ENCODE assay signal across 1 cellular context in the genomic region with DNA sequence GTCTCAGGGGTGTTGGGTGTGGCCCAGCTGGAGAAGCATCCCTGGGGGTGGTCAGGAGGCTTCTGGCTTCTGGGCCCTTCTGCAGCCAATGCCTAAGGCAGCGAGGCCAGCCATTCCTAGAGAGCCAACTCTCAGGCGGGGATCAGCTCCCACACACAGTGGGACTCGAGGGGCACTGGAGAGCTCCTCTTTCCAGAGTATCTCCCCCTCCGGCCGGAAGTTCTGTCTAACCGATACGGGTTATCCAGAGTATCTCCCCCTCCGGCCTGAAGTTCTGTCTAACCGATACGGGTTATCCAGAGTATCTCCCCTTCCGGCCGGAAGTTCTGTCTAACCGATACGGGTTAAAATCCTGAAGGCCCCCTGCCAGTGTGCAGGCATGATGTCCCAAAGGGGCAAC.
TF ChIP-seq lines count a peak whose summit lies in the region.

No MANE protein-coding gene starts in this region.

TF ChIP-seq in K562, 482 proteins besides CTCF, POLR2A, EP300 and RAD21 (continued from another document):
- TF ChIP-seq, protein P1, sequence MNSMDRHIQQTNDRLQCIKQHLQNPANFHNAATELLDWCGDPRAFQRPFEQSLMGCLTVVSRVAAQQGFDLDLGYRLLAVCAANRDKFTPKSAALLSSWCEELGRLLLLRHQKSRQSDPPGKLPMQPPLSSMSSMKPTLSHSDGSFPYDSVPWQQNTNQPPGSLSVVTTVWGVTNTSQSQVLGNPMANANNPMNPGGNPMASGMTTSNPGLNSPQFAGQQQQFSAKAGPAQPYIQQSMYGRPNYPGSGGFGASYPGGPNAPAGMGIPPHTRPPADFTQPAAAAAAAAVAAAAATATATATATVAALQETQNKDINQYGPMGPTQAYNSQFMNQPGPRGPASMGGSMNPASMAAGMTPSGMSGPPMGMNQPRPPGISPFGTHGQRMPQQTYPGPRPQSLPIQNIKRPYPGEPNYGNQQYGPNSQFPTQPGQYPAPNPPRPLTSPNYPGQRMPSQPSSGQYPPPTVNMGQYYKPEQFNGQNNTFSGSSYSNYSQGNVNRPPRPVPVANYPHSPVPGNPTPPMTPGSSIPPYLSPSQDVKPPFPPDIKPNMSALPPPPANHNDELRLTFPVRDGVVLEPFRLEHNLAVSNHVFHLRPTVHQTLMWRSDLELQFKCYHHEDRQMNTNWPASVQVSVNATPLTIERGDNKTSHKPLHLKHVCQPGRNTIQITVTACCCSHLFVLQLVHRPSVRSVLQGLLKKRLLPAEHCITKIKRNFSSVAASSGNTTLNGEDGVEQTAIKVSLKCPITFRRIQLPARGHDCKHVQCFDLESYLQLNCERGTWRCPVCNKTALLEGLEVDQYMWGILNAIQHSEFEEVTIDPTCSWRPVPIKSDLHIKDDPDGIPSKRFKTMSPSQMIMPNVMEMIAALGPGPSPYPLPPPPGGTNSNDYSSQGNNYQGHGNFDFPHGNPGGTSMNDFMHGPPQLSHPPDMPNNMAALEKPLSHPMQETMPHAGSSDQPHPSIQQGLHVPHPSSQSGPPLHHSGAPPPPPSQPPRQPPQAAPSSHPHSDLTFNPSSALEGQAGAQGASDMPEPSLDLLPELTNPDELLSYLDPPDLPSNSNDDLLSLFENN (IDR thresholded peaks at IDR 0.05; ENCODE audit: low read depth in 2 of 2, low read length in 2 of 2), result 0 out of 4 replicates have a peak, but pooled peaks of 1 of the 2 experiments have one; percentile 22
- no peak for TF ChIP-seq ZNF24 (IDR thresholded peaks at IDR 0.05)
- TF ChIP-seq BCL6 (CRISPR knock-in tag; IDR thresholded peaks at IDR 0.05), result no peak
- TF ChIP-seq SLC30A9 (CRISPR knock-in tag; IDR thresholded peaks at IDR 0.05), result no peak
- TF ChIP-seq, protein P2, sequence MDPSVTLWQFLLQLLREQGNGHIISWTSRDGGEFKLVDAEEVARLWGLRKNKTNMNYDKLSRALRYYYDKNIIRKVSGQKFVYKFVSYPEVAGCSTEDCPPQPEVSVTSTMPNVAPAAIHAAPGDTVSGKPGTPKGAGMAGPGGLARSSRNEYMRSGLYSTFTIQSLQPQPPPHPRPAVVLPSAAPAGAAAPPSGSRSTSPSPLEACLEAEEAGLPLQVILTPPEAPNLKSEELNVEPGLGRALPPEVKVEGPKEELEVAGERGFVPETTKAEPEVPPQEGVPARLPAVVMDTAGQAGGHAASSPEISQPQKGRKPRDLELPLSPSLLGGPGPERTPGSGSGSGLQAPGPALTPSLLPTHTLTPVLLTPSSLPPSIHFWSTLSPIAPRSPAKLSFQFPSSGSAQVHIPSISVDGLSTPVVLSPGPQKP (CRISPR knock-in tag; IDR thresholded peaks at IDR 0.05), result no peak
- no peak for TF ChIP-seq ZNF174 (CRISPR knock-in tag; IDR thresholded peaks at IDR 0.05)
- TF ChIP-seq, protein P3, sequence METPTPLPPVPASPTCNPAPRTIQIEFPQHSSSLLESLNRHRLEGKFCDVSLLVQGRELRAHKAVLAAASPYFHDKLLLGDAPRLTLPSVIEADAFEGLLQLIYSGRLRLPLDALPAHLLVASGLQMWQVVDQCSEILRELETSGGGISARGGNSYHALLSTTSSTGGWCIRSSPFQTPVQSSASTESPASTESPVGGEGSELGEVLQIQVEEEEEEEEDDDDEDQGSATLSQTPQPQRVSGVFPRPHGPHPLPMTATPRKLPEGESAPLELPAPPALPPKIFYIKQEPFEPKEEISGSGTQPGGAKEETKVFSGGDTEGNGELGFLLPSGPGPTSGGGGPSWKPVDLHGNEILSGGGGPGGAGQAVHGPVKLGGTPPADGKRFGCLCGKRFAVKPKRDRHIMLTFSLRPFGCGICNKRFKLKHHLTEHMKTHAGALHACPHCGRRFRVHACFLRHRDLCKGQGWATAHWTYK (CRISPR knock-in tag; IDR thresholded peaks at IDR 0.05), result 0 out of 2 replicates have a peak, but pooled peaks have one; percentile 22
- no peak for TF ChIP-seq ZNF3 (CRISPR knock-in tag; IDR thresholded peaks at IDR 0.05)
- TF ChIP-seq, protein P4, sequence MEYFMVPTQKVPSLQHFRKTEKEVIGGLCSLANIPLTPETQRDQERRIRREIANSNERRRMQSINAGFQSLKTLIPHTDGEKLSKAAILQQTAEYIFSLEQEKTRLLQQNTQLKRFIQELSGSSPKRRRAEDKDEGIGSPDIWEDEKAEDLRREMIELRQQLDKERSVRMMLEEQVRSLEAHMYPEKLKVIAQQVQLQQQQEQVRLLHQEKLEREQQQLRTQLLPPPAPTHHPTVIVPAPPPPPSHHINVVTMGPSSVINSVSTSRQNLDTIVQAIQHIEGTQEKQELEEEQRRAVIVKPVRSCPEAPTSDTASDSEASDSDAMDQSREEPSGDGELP (CRISPR knock-in tag; IDR thresholded peaks at IDR 0.05; ENCODE audit: borderline replicate concordance), result no peak
- no peak for TF ChIP-seq TRIM28 (IDR thresholded peaks at IDR 0.05)
- no peak for TF ChIP-seq RBM17 (IDR thresholded peaks at IDR 0.05; ENCODE audit: borderline replicate concordance, low read depth, low read length)
- TF ChIP-seq ZNF124 (CRISPR knock-in tag; IDR thresholded peaks at IDR 0.05), result no peak
- no peak for TF ChIP-seq ZNF696 (CRISPR knock-in tag; conservative IDR thresholded peaks at IDR 0.05)
- TF ChIP-seq POLR3A (IDR thresholded peaks at IDR 0.05; ENCODE audit: borderline replicate concordance, extremely low read depth, insufficient read depth, insufficient read length), result no peak
- no peak for TF ChIP-seq SRF (CRISPR knock-in tag; IDR thresholded peaks at IDR 0.05)
- TF ChIP-seq, protein P5, sequence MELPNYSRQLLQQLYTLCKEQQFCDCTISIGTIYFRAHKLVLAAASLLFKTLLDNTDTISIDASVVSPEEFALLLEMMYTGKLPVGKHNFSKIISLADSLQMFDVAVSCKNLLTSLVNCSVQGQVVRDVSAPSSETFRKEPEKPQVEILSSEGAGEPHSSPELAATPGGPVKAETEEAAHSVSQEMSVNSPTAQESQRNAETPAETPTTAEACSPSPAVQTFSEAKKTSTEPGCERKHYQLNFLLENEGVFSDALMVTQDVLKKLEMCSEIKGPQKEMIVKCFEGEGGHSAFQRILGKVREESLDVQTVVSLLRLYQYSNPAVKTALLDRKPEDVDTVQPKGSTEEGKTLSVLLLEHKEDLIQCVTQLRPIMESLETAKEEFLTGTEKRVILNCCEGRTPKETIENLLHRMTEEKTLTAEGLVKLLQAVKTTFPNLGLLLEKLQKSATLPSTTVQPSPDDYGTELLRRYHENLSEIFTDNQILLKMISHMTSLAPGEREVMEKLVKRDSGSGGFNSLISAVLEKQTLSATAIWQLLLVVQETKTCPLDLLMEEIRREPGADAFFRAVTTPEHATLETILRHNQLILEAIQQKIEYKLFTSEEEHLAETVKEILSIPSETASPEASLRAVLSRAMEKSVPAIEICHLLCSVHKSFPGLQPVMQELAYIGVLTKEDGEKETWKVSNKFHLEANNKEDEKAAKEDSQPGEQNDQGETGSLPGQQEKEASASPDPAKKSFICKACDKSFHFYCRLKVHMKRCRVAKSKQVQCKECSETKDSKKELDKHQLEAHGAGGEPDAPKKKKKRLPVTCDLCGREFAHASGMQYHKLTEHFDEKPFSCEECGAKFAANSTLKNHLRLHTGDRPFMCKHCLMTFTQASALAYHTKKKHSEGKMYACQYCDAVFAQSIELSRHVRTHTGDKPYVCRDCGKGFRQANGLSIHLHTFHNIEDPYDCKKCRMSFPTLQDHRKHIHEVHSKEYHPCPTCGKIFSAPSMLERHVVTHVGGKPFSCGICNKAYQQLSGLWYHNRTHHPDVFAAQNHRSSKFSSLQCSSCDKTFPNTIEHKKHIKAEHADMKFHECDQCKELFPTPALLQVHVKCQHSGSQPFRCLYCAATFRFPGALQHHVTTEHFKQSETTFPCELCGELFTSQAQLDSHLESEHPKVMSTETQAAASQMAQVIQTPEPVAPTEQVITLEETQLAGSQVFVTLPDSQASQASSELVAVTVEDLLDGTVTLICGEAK (IDR thresholded peaks at IDR 0.05), result no peak
- TF ChIP-seq, protein P5 (CRISPR knock-in tag; IDR thresholded peaks at IDR 0.05), result no peak
